Comparison of ENCODE assay signal across 8 cellular contexts in the genomic region with DNA sequence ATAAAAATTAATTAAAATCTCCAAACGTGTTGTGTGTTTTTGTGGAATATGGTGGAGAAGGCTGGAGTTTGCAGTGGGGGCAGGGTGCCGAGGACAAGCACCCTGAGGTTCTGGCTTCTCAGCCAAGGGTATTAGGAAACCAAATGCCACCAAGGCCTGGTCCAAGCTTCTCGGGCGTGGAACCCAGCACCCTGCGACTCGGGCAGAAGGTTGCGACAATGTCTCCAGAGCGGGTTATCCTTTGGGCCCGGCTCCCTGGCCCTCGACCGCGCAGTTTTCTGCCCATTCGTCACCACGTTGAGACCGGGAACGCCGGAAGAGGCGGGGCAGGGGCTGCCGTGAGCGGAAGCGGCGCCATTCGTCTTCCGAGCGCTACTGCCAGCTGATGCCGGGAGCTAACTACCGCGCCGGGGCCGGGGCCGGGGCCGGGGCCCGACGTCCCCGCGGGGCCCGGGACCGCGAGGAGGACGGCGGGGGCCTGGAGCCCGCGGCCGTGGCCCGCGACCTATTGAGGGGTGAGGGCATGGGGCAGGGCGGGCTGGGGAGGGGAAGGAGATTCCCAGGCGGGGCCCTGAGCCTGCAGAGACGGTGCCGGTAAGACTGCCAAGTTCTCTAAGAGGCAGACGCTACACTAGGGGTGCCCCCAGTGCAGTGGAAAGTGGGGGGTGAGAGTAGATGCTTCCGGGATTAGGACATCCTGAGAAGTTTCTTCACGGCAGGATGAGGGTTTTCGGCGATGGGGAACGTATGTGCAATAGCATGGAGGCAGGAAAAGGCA. TPM values are rescaled to one million over a fixed set of nuclear protein-coding genes. Genes with fewer than 3 reads are reported as not detected.
DNase-seq lines count a peak whose midpoint lies in the region; TF ChIP-seq lines count a peak whose summit lies in the region.

A gene with protein sequence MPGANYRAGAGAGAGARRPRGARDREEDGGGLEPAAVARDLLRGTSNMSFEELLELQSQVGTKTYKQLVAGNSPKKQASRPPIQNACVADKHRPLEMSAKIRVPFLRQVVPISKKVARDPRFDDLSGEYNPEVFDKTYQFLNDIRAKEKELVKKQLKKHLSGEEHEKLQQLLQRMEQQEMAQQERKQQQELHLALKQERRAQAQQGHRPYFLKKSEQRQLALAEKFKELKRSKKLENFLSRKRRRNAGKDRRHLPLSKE (plus strand): TSS at position 354 of the 778 bp plus-strand sequence. CDS start 32 bp downstream, at position 386.

- no peaks in the 10 kb centered on the region for H3K27me3 Mint-ChIP-seq in CD4-positive, alpha-beta memory T cell
- peaks cover 6% of the 10 kb centered on the region for H3K27me3 Mint-ChIP-seq in nephron progenitor cell (ENCODE audit: low read depth, poor library complexity)
- no peaks in the 10 kb centered on the region for H3K27me3 Mint-ChIP-seq in stimulated activated naive CD8-positive, alpha-beta T cell treated with anti-CD3 and anti-CD28 coated beads, Interleukin-15, Interleukin-2, amounts not matched to agents 100 ng/mL and 50 ng/mL, for 24 hours

- H3K27ac ChIP-seq in CD4-positive, alpha-beta memory T cell (ENCODE audit: low read depth, low read length) = peak within 1 kb of the TSS; percentile 68

- H3K36me3 ChIP-seq in CD4-positive, alpha-beta memory T cell (ENCODE audit: insufficient read depth, low read length) = peaks cover 34% of the 10 kb centered on the region

- H3K9me3 Mint-ChIP-seq in CD4-positive, alpha-beta memory T cell = peaks cover 0 to 1% (median 0%) of the 10 kb centered on the region in 8 donors
- H3K9me3 Mint-ChIP-seq in nephron progenitor cell = no peaks in the 10 kb centered on the region
- no peaks in the 10 kb centered on the region for H3K9me3 Mint-ChIP-seq in stimulated activated naive CD8-positive, alpha-beta T cell treated with anti-CD3 and anti-CD28 coated beads, Interleukin-15, Interleukin-2, amounts not matched to agents 100 ng/mL and 50 ng/mL, for 24 hours

- peak within 1 kb of the TSS; percentile 79 to 98 (median 95) for H3K27ac Mint-ChIP-seq in CD4-positive, alpha-beta memory T cell
- H3K27ac Mint-ChIP-seq in nephron progenitor cell = peak within 1 kb of the TSS; percentile 99
- H3K27ac Mint-ChIP-seq in stimulated activated naive CD8-positive, alpha-beta T cell treated with anti-CD3 and anti-CD28 coated beads, Interleukin-15, Interleukin-2, amounts not matched to agents 100 ng/mL and 50 ng/mL, for 24 hours = peak within 1 kb of the TSS; percentile 92

- H3K27me3 ChIP-seq in CD4-positive, alpha-beta memory T cell (ENCODE audit: insufficient read depth, low read length) = no peaks in the 10 kb centered on the region

- POLR2A ChIA-PET in CD4-positive, alpha-beta memory T cell (lab: Charles Lee; ENCODE audit: partially characterized antibody) = interaction anchor here (0.7 to 4.6 kb wide), 13 partner anchors 8 to 142 kb away, joined by 3 to 40 read pairs (median 5); a partner anchor contains a TSS

- no peak for TF ChIP-seq RAD21 in Ishikawa (IDR thresholded peaks at IDR 0.05; ENCODE audit: low read depth)

- TF ChIP-seq CTCF in GM20000 (IDR thresholded peaks at IDR 0.05; ENCODE audit: extremely low read depth, missing control alignments) (no peak), nephron progenitor cell (IDR thresholded peaks at IDR 0.05) (no peak)

- H3K36me3 Mint-ChIP-seq in CD4-positive, alpha-beta memory T cell = peaks cover 35 to 44% of the 10 kb centered on the region in 2 donors
- H3K36me3 Mint-ChIP-seq in nephron progenitor cell (ENCODE audit: low read depth) = peaks cover 48% of the 10 kb centered on the region
- H3K36me3 Mint-ChIP-seq in stimulated activated naive CD8-positive, alpha-beta T cell treated with anti-CD3 and anti-CD28 coated beads, Interleukin-15, Interleukin-2, amounts not matched to agents 100 ng/mL and 50 ng/mL, for 24 hours (ENCODE audit: low read depth) = peaks cover 33% of the 10 kb centered on the region

- TF ChIP-seq EP300 in Ishikawa (IDR thresholded peaks at IDR 0.05; ENCODE audit: borderline replicate concordance) = no peak

- CTCF ChIA-PET in CD4-positive, alpha-beta memory T cell (lab: Charles Lee; ENCODE audit: partially characterized antibody) = interaction anchor here (0.6 to 1.4 kb wide), 6 partner anchors 18 to 208 kb away, joined by 3 to 6 read pairs (median 3); a partner anchor contains a TSS

- H3K4me3 Mint-ChIP-seq in CD4-positive, alpha-beta memory T cell = peak within 1 kb of the TSS; percentile 94 to 100 (median 98)
- H3K4me3 Mint-ChIP-seq in nephron progenitor cell = peak within 1 kb of the TSS; percentile 96
- H3K4me3 Mint-ChIP-seq in stimulated activated naive CD8-positive, alpha-beta T cell treated with anti-CD3 and anti-CD28 coated beads, Interleukin-15, Interleukin-2, amounts not matched to agents 100 ng/mL and 50 ng/mL, for 24 hours = peak within 1 kb of the TSS; percentile 98

- intact Hi-C loops in CD4-positive, alpha-beta memory T cell (cut with micrococcal nuclease) = loop anchor here (1.0 kb wide), 2 partner anchors 8 to 38 kb away; a partner anchor contains a TSS

- peak; percentile 73 for TF ChIP-seq POLR2A in Raji (IDR thresholded peaks at IDR 0.05; ENCODE audit: insufficient read depth, low read depth, low read length)

- DNase-seq in CD4-positive, alpha-beta memory T cell = peak; percentile 47 to 72 (median 50)
- DNase-seq in GM20000 (ENCODE audit: low spot score) (peak; percentile 89), fibroblast of the conjunctiva (ENCODE audit: low read depth) (peak; percentile 32), nephron progenitor cell (peak; percentile 78)
- peak; percentile 91 for DNase-seq in activated effector memory CD4-positive, alpha-beta T cell treated with anti-CD3 and anti-CD28 coated beads, Interleukin-2, amount 50 U/mL, for 16 hours

- H3K4me3 ChIP-seq in CD4-positive, alpha-beta memory T cell (ENCODE audit: low read length in 2 of 2) = peak within 1 kb of the TSS; percentile 84

- H3K4me1 Mint-ChIP-seq in CD4-positive, alpha-beta memory T cell = peaks cover 14 to 58% (median 31%) of the 10 kb centered on the region in 4 donors
- H3K4me1 Mint-ChIP-seq in nephron progenitor cell = peaks cover 26% of the 10 kb centered on the region
- H3K4me1 Mint-ChIP-seq in stimulated activated naive CD8-positive, alpha-beta T cell treated with anti-CD3 and anti-CD28 coated beads, Interleukin-15, Interleukin-2, amounts not matched to agents 100 ng/mL and 50 ng/mL, for 24 hours (ENCODE audit: low read depth) = peaks cover 41% of the 10 kb centered on the region

- no peaks in the 10 kb centered on the region for H3K9me3 ChIP-seq in CD4-positive, alpha-beta memory T cell (ENCODE audit: control insufficient read depth in 1 of 2, low read length in 2 of 2)

- H3K4me1 ChIP-seq in CD4-positive, alpha-beta memory T cell (ENCODE audit: insufficient read depth, low read length) = peaks cover 41% of the 10 kb centered on the region

TF ChIP-seq in Ishikawa, 13 proteins besides CTCF, POLR2A, EP300 and RAD21:
- TF ChIP-seq, protein P1, sequence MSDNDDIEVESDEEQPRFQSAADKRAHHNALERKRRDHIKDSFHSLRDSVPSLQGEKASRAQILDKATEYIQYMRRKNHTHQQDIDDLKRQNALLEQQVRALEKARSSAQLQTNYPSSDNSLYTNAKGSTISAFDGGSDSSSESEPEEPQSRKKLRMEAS (IDR thresholded peaks at IDR 0.05) = peak; percentile 81
- no peak for TF ChIP-seq TEAD4 (IDR thresholded peaks at IDR 0.05)
- TF ChIP-seq, protein P2, sequence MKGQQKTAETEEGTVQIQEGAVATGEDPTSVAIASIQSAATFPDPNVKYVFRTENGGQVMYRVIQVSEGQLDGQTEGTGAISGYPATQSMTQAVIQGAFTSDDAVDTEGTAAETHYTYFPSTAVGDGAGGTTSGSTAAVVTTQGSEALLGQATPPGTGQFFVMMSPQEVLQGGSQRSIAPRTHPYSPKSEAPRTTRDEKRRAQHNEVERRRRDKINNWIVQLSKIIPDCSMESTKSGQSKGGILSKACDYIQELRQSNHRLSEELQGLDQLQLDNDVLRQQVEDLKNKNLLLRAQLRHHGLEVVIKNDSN (IDR thresholded peaks at IDR 0.05) = no peak
- TF ChIP-seq EGR1 (IDR thresholded peaks at IDR 0.05) = no peak
- no peak; the same call in 1 of the 2 replicates for TF ChIP-seq TCF12 (IDR thresholded peaks at IDR 0.05; ENCODE audit: low read depth)
- TF ChIP-seq CREB1 (IDR thresholded peaks at IDR 0.05; ENCODE audit: low read depth) = 0 out of 2 replicates have a peak, but pooled peaks have one; percentile 30
- TF ChIP-seq, protein P3, sequence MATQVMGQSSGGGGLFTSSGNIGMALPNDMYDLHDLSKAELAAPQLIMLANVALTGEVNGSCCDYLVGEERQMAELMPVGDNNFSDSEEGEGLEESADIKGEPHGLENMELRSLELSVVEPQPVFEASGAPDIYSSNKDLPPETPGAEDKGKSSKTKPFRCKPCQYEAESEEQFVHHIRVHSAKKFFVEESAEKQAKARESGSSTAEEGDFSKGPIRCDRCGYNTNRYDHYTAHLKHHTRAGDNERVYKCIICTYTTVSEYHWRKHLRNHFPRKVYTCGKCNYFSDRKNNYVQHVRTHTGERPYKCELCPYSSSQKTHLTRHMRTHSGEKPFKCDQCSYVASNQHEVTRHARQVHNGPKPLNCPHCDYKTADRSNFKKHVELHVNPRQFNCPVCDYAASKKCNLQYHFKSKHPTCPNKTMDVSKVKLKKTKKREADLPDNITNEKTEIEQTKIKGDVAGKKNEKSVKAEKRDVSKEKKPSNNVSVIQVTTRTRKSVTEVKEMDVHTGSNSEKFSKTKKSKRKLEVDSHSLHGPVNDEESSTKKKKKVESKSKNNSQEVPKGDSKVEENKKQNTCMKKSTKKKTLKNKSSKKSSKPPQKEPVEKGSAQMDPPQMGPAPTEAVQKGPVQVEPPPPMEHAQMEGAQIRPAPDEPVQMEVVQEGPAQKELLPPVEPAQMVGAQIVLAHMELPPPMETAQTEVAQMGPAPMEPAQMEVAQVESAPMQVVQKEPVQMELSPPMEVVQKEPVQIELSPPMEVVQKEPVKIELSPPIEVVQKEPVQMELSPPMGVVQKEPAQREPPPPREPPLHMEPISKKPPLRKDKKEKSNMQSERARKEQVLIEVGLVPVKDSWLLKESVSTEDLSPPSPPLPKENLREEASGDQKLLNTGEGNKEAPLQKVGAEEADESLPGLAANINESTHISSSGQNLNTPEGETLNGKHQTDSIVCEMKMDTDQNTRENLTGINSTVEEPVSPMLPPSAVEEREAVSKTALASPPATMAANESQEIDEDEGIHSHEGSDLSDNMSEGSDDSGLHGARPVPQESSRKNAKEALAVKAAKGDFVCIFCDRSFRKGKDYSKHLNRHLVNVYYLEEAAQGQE (IDR thresholded peaks at IDR 0.05; ENCODE audit: low read depth) = no peak
- TF ChIP-seq YY1 (IDR thresholded peaks at IDR 0.05; ENCODE audit: low read depth) = peak; percentile 90
- no peak for TF ChIP-seq FOXM1 (IDR thresholded peaks at IDR 0.05; ENCODE audit: borderline replicate concordance, low read depth)
- peak; percentile 5; the same call in 1 of the 2 replicates for TF ChIP-seq CEBPB (IDR thresholded peaks at IDR 0.05)
- peak; percentile 85 for TF ChIP-seq TAF1 (IDR thresholded peaks at IDR 0.05; ENCODE audit: low read depth)
- no peak for TF ChIP-seq ZBTB7A (IDR thresholded peaks at IDR 0.05; ENCODE audit: low read depth)
- no peak for TF ChIP-seq NFIC (IDR thresholded peaks at IDR 0.05)
TF ChIP-seq in Ishikawa: peak in this region for 5.

RNA-seq across cellular contexts. Expression of the gene that starts here (rescaled TPM):
- 10 to 100 TPM; 56.5 to 58.7 TPM for total RNA-seq in CD4-positive, alpha-beta memory T cell
- polyA plus RNA-seq in CD4-positive, alpha-beta memory T cell = 10 to 100 TPM; 65.5 to 77.0 TPM

Comparison
In these comparisons a context has a peak if more than half of its experiments do, and no peak if none do; other contexts are left out.
1. Peak in every context shown above with its lines: DNase-seq, H3K4me3 ChIP-seq and H3K27ac ChIP-seq.
2. DNase-seq: peak in every context shown above with its lines; median percentile 91 in activated effector memory CD4-positive, alpha-beta T cell treated with anti-CD3 and anti-CD28 coated beads, Interleukin-2, amount 50 U/mL, for 16 hours; 89 in GM20000; 78 in nephron progenitor cell; 50 in CD4-positive, alpha-beta memory T cell; 32 in fibroblast of the conjunctiva.